1 cellular context compared by ENCODE assay signal in genomic region chr18:11980148-11980554, GRCh38.
TF ChIP-seq lines count a peak whose summit lies in the region.

No MANE protein-coding gene starts in this region.

TF ChIP-seq in SK-N-SH treated with all-trans-retinoic acid at 6 μM for 48 hours, 23 proteins besides CTCF, POLR2A, EP300 and RAD21 (continued from another document):
- no peak for TF ChIP-seq TSHZ2 (CRISPR knock-in tag; IDR thresholded peaks at IDR 0.05)
- TF ChIP-seq ZNF565 (CRISPR knock-in tag; conservative IDR thresholded peaks at IDR 0.05; ENCODE audit: low read depth) = no peak
- TF ChIP-seq CSRNP3 (CRISPR knock-in tag; IDR thresholded peaks at IDR 0.05) = no peak
- TF ChIP-seq ZFP3 (CRISPR knock-in tag; IDR thresholded peaks at IDR 0.05) = no peak
- TF ChIP-seq CREB5 (CRISPR knock-in tag; IDR thresholded peaks at IDR 0.05; ENCODE audit: low read depth) = no peak
- TF ChIP-seq SNAI2 (CRISPR knock-in tag; IDR thresholded peaks at IDR 0.05) = no peak
- TF ChIP-seq BACH2 (CRISPR knock-in tag; IDR thresholded peaks at IDR 0.05; ENCODE audit: borderline replicate concordance) = no peak
- TF ChIP-seq ZFP30 (CRISPR knock-in tag; IDR thresholded peaks at IDR 0.05) = no peak
